ENCODE assay signal across 9 cellular contexts in the genomic region with DNA sequence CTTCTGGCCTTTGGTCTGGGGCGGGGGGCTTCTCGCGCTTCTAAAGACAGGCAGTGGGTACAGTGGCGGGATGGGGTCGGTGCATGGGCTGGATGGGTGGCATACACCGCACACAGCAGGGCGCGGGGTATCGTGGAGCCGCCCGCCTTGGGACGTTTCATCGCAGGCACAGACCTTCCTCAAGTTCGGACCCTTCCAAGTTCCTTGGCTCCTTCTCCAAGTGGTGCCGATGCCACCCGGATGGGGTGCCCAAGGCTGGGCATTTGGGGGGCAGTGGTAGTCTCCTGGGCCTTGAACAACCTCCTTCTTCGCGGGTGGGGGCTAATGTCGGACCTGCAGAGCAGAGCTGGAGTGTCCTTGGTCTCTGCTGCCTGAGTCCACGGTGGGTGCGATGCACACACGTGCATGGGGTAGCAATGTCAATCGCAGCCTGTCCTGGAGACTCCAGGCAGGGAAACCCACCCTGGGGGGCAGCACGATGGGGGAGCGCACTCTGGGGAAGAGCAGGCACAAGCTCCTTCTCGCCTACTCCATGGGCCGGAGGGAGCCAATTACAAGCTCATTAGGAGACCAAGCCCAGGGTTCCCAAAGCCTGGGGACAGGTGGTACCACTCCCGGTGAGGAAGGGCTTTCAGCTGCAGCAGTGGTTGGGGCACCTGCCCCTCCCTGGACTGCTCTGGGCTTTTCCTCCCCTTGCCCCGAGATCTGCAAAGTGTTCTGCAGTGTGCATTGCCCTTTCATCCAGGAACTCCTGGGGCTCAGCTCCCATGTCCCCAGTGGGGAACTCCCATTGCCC. TPM values are rescaled to one million over a fixed set of nuclear protein-coding genes. Genes with fewer than 3 reads are reported as not detected.
DNase-seq lines count a peak whose midpoint lies in the region; ATAC-seq and TF ChIP-seq lines count a peak whose summit lies in the region.
"Had no signal": no experiment of that assay in that cellular context is flagged by ENCODE, and none has a peak within 500 bp of the region (broad histone marks: within the 10 kb centered on the region; RNA-seq: fewer than 3 reads in every experiment).

No MANE protein-coding gene starts in this region.

- ATAC-seq in activated naive CD4-positive, alpha-beta T cell treated with anti-CD3 and anti-CD28 coated beads, Interleukin-2, amount 50 U/mL, for 72 hours: no peak
- ATAC-seq in GM19397 (IDR thresholded peaks at IDR 0.05; ENCODE audit: unreplicated experiment): no peak

- peak overlapping the region; percentile 19 for H3K18ac ChIP-seq in mesendoderm (ENCODE audit: low read length)

- no peak overlapping the region for H4K8ac ChIP-seq in mesendoderm (ENCODE audit: low read depth, low read length)

- DNase-seq in activated naive CD4-positive, alpha-beta T cell treated with anti-CD3 and anti-CD28 coated beads, Interleukin-2, amount 50 U/mL, for 72 hours (ENCODE audit: low spot score in 2 of 2): no peak
- DNase-seq in breast epithelium (ENCODE audit: low spot score in 2 of 2) (no peak), mesendoderm (no peak), vagina (ENCODE audit: extremely low spot score in 2 of 2) (no peak), ureter (ENCODE audit: low spot score) (no peak)
- DNase-seq in stimulated activated naive CD4-positive, alpha-beta T cell treated with Interleukin-2 at 50 U/mL for 16 hours (lab: John Stamatoyannopoulos, UW): no peak

- H3K36me3 Mint-ChIP-seq in activated naive CD4-positive, alpha-beta T cell treated with anti-CD3 and anti-CD28 coated beads, Interleukin-2, amount 50 U/mL, for 24 hours: peaks cover 1% of the 10 kb centered on the region
- no peaks in the 10 kb centered on the region for H3K36me3 Mint-ChIP-seq in activated naive CD4-positive, alpha-beta T cell treated with anti-CD3 and anti-CD28 coated beads, Interleukin-2, amount 50 U/mL, for 72 hours

- no peak overlapping the region for H3K4ac ChIP-seq in mesendoderm (ENCODE audit: low read depth, low read length)

- H3K36me3 ChIP-seq in breast epithelium (no peaks in the 10 kb centered on the region), mesendoderm (ENCODE audit: control insufficient read depth, insufficient read depth, low read length) (no peaks in the 10 kb centered on the region), vagina (no peaks in the 10 kb centered on the region)

- TF ChIP-seq CTCF in breast epithelium (IDR thresholded peaks at IDR 0.05) (peak in 1 of 3 donors; percentile 10), vagina (IDR thresholded peaks at IDR 0.05) (no peak)

- no peak overlapping the region for H2BK15ac ChIP-seq in mesendoderm (replicated peaks; ENCODE audit: low read depth)

- no peak overlapping the region for H2BK5ac ChIP-seq in mesendoderm (ENCODE audit: low read length)

- no peak overlapping the region for H2BK120ac ChIP-seq in mesendoderm (ENCODE audit: low read depth, low read length)

- WGBS in mesendoderm (ENCODE audit: extremely low coverage, insufficient coverage, low lambda C conversion rate): no CpG with 5 or more reads among the region's 29 CpGs

- H3K4me1 ChIP-seq in breast epithelium (peaks cover 25 to 66% of the 10 kb centered on the region in 2 donors), mesendoderm (ENCODE audit: control insufficient read depth, low read depth, low read length) (no peaks in the 10 kb centered on the region), vagina (peaks cover 86% of the 10 kb centered on the region)

- H3K56ac ChIP-seq in mesendoderm (ENCODE audit: low read length): peak overlapping the region; percentile 61

- H3K4me3 ChIP-seq in breast epithelium (peak overlapping the region; percentile 61 to 94 (median 77)), mesendoderm (ENCODE audit: low read length) (no peak overlapping the region), vagina (peak overlapping the region; percentile 41 to 91)

- H3K27ac Mint-ChIP-seq in activated naive CD4-positive, alpha-beta T cell treated with anti-CD3 and anti-CD28 coated beads, Interleukin-2, amount 50 U/mL, for 24 hours: no peak overlapping the region
- no peak overlapping the region for H3K27ac Mint-ChIP-seq in activated naive CD4-positive, alpha-beta T cell treated with anti-CD3 and anti-CD28 coated beads, Interleukin-2, amount 50 U/mL, for 72 hours

- peaks cover 2% of the 10 kb centered on the region for H3K79me1 ChIP-seq in mesendoderm (ENCODE audit: low read length)

- no peak overlapping the region for H4K5ac ChIP-seq in mesendoderm (ENCODE audit: low read length)

- TF ChIP-seq POLR2A in breast epithelium (IDR thresholded peaks at IDR 0.05) (no peak), vagina (IDR thresholded peaks at IDR 0.05) (no peak)

- no peaks in the 10 kb centered on the region for H3K9me3 Mint-ChIP-seq in activated naive CD4-positive, alpha-beta T cell treated with anti-CD3 and anti-CD28 coated beads, Interleukin-2, amount 50 U/mL, for 24 hours
- H3K9me3 Mint-ChIP-seq in activated naive CD4-positive, alpha-beta T cell treated with anti-CD3 and anti-CD28 coated beads, Interleukin-2, amount 50 U/mL, for 72 hours: no peaks in the 10 kb centered on the region

- H3K9me3 ChIP-seq in breast epithelium (no peaks in the 10 kb centered on the region), vagina (no peaks in the 10 kb centered on the region)
- H3K9me3 ChIP-seq: neutrophil had no signal

- peak overlapping the region; percentile 44 for H3K9ac ChIP-seq in mesendoderm (ENCODE audit: low read length)

- H3K79me2 ChIP-seq in mesendoderm (ENCODE audit: control insufficient read depth, insufficient read depth, low read length): no peaks in the 10 kb centered on the region

- peak overlapping the region; percentile 15 for H3K4me2 ChIP-seq in mesendoderm (ENCODE audit: low read length)

- H3K27ac ChIP-seq in breast epithelium (peak overlapping the region; percentile 92 to 93), mesendoderm (ENCODE audit: low read depth, low read length) (no peak overlapping the region), vagina (peak overlapping the region; percentile 98)
- H3K27ac ChIP-seq: neutrophil had no signal

- H3K4me1 Mint-ChIP-seq in activated naive CD4-positive, alpha-beta T cell treated with anti-CD3 and anti-CD28 coated beads, Interleukin-2, amount 50 U/mL, for 24 hours: no peaks in the 10 kb centered on the region

- H3K27me3 ChIP-seq in breast epithelium: no peaks in the 10 kb centered on the region
- no peaks in the 10 kb centered on the region for H3K27me3 ChIP-seq in mesendoderm (ENCODE audit: insufficient read depth, low read length, poor library complexity)
- H3K27me3 ChIP-seq in vagina: no peaks in the 10 kb centered on the region

- H3K4me3 Mint-ChIP-seq in activated naive CD4-positive, alpha-beta T cell treated with anti-CD3 and anti-CD28 coated beads, Interleukin-2, amount 50 U/mL, for 24 hours: peak overlapping the region; percentile 42

- peaks cover 1% of the 10 kb centered on the region for H3K27me3 Mint-ChIP-seq in activated naive CD4-positive, alpha-beta T cell treated with anti-CD3 and anti-CD28 coated beads, Interleukin-2, amount 50 U/mL, for 24 hours

- intact Hi-C loops in breast epithelium (cut with DNase I; ENCODE audit: low total_unique reads): no loop called here
- intact Hi-C loops in vagina (cut with DNase I): no loop called here

- H3K23ac ChIP-seq in mesendoderm (ENCODE audit: low read length): no peak overlapping the region

- no peak overlapping the region for H2AK5ac ChIP-seq in mesendoderm (ENCODE audit: low read length)

RNA-seq across cellular contexts. Expression of a gene that starts 0.7 kb away (rescaled TPM):
- total RNA-seq in activated naive CD4-positive, alpha-beta T cell treated with anti-CD3 and anti-CD28 coated beads, Interleukin-2, amount 50 U/mL, for 72 hours: 1 to 10 TPM in 1 of 2 donors, under 1 TPM in 1; 0.82 to 1.8 TPM
- 10 to 100 TPM in 2 of 3 donors, 1 to 10 TPM in 1; 9.4 to 28.8 (median 22.8) TPM for total RNA-seq in breast epithelium
- 43.1 TPM for polyA plus RNA-seq in mesendoderm (2013, experiment 1 of 2)
- polyA plus RNA-seq in mesendoderm (2013, experiment 2 of 2): 46.9 TPM
- 102 TPM for total RNA-seq in vagina
- total RNA-seq in ureter: 83.1 TPM

RNA-seq across cellular contexts. Expression of a gene that starts 40.2 kb away (rescaled TPM):
- not detected for total RNA-seq in activated naive CD4-positive, alpha-beta T cell treated with anti-CD3 and anti-CD28 coated beads, Interleukin-2, amount 50 U/mL, for 72 hours
- total RNA-seq in breast epithelium (10 to 100 TPM in 1 of 3 donors, 1 to 10 TPM in 1, under 1 TPM in 1; 0.64 to 37.9 (median 7.5) TPM), vagina (6.1 TPM), ureter (3.7 TPM)
- 4.1 TPM for polyA plus RNA-seq in mesendoderm (2013, experiment 1 of 2)
- polyA plus RNA-seq in mesendoderm (2013, experiment 2 of 2): 4.1 TPM
